1 cellular context compared by ENCODE assay signal in genomic region chrX:40146471-40147398, GRCh38.
TF ChIP-seq lines count a peak whose summit lies in the region.

No MANE protein-coding gene starts in this region.

TF ChIP-seq in IMR-90, 13 proteins besides CTCF, POLR2A, EP300 and RAD21:
- TF ChIP-seq RCOR1 (IDR thresholded peaks at IDR 0.05; ENCODE audit: insufficient replicate concordance, low read length) = no peak
- TF ChIP-seq CEBPB (IDR thresholded peaks at IDR 0.05; ENCODE audit: low read depth, low read length) = no peak
- TF ChIP-seq BHLHE40 (IDR thresholded peaks at IDR 0.05; ENCODE audit: low read depth, low read length) = no peak
- no peak for TF ChIP-seq ELK1 (IDR thresholded peaks at IDR 0.05; ENCODE audit: borderline replicate concordance, low read depth, low read length)
- no peak for TF ChIP-seq SMC3 (IDR thresholded peaks at IDR 0.05; ENCODE audit: low read depth, low read length)
- TF ChIP-seq FOS (IDR thresholded peaks at IDR 0.05; ENCODE audit: low read depth, low read length) = no peak
- TF ChIP-seq MAZ (IDR thresholded peaks at IDR 0.05; ENCODE audit: borderline replicate concordance, low read depth, low read length) = no peak
- no peak for TF ChIP-seq NFE2L2 (IDR thresholded peaks at IDR 0.05; ENCODE audit: low read depth, low read length)
- no peak for TF ChIP-seq RFX5 (IDR thresholded peaks at IDR 0.05; ENCODE audit: low read depth, low read length)
- TF ChIP-seq CHD1 (IDR thresholded peaks at IDR 0.05; ENCODE audit: low read depth, low read length) = no peak
- TF ChIP-seq MAFK (IDR thresholded peaks at IDR 0.05; ENCODE audit: low read depth, low read length) = no peak
- no peak for TF ChIP-seq USF2 (IDR thresholded peaks at IDR 0.05; ENCODE audit: low read depth, low read length)
- no peak for TF ChIP-seq MXI1 (IDR thresholded peaks at IDR 0.05; ENCODE audit: borderline replicate concordance, low read depth, low read length)
